Comparison of ENCODE assay signal across 8 cellular contexts in the genomic region with DNA sequence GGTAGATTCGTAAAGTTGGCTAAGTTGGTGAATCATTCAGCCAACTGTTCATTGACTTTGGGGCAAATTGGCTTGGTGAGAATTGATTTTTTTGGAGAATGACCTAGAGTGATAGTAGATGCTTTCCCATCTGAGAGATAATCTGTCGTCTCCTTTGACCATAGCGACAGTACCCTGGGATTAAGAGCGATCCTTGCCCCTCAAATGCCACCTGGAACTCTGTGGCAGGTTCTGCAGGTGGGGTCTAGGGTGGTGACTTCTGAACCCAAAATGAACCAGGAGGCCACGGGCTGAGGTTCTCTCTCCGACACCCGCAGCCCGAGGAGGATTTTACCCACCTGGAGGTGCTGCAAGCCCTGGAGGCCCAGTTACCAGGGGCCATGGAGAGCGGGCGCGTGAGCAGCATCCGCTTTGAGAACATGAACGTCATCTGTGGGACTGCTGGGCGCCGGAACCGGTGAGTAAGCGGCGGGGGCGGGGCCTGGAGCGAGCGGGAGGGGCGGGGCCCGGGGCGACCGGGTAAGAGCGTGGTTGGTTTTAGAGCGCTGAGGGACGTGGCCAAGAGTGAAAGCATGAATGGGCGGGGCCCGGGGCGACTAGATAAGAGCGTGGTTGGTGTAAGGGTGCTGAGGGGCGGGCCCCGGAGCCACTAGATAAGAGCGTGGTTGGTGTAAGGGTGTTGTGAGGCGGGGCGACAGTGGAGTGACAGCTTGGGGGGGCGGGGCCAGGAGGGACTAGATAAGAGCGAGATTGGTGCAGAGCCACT.
A peak's percentile ranks its signal among the peaks of the same experiment; 100 is the strongest.
DNase-seq lines count a peak whose midpoint lies in the region; ATAC-seq lines count a peak whose summit lies in the region.

No MANE protein-coding gene starts in this region.

- peak; percentile 68 for ATAC-seq in GM21526 (IDR thresholded peaks at IDR 0.05; ENCODE audit: low FRiP score, unreplicated experiment)

- H3K27ac ChIP-seq in cingulate gyrus (ENCODE audit: low read depth, low read length), result peak overlapping the region; percentile 85

- DNase-seq in AG08395 (ENCODE audit: low spot score) (peak; percentile 94), NCI-H446 (lab: John Stamatoyannopoulos, UW) (peak; percentile 34 to 72), kidney tubule cell (ENCODE audit: low spot score) (peak; percentile 96), GM19240 (ENCODE audit: insufficient read length, low spot score) (no peak)
- peak; percentile 69 for DNase-seq in activated CD4-positive, alpha-beta T cell treated with anti-CD3 and anti-CD28 coated beads, Interleukin-2, amount 50 U/mL, for 1 hour
- DNase-seq in stimulated activated CD4-positive, alpha-beta T cell treated with anti-CD3 and anti-CD28 coated beads, Interleukin-1b, Interleukin-23, amount 100 ng/mL, for 48 hours, result peak; percentile 96
